In genomic region chr7:139360210-139360947, GRCh38 we compare ENCODE assay signal across 1 cellular context.
TF ChIP-seq lines count a peak whose summit lies in the region.

No MANE protein-coding gene starts in this region.

TF ChIP-seq in K562, 482 proteins besides CTCF, POLR2A, EP300 and RAD21 (continued from another document and continues in another):
- TF ChIP-seq ZNF277 (CRISPR knock-in tag; IDR thresholded peaks at IDR 0.05; ENCODE audit: borderline replicate concordance): no peak
- TF ChIP-seq MAFF (IDR thresholded peaks at IDR 0.05; ENCODE audit: low read length): no peak
- no peak for TF ChIP-seq RCOR1 (IDR thresholded peaks at IDR 0.05; ENCODE audit: borderline replicate concordance in 1 of 2, low read depth in 2 of 2, low read length in 2 of 2)
- 0 out of 2 replicates have a peak, but pooled peaks have one; percentile 16 for TF ChIP-seq HCFC1 (IDR thresholded peaks at IDR 0.05; ENCODE audit: low read depth, low read length)
- TF ChIP-seq CUX1 (CRISPR knock-in tag; IDR thresholded peaks at IDR 0.05): no peak
- peak; percentile 78 for TF ChIP-seq USF1 (CRISPR knock-in tag; IDR thresholded peaks at IDR 0.05)
- no peak for TF ChIP-seq ZNF184 (CRISPR knock-in tag; IDR thresholded peaks at IDR 0.05)
- no peak; the same call in 1 of the 2 replicates for TF ChIP-seq SMAD3 (CRISPR knock-in tag; conservative IDR thresholded peaks at IDR 0.05)
- TF ChIP-seq POLR2AphosphoS2 (IDR thresholded peaks at IDR 0.05; ENCODE audit: low read length): no peak
- no peak for TF ChIP-seq ZNF407 (IDR thresholded peaks at IDR 0.05; ENCODE audit: low read depth)
- no peak for TF ChIP-seq GTF3C2 (IDR thresholded peaks at IDR 0.05; ENCODE audit: borderline replicate concordance, extremely low read depth, insufficient read length)
- TF ChIP-seq HES1 (IDR thresholded peaks at IDR 0.05; ENCODE audit: low read depth): no peak
- TF ChIP-seq ZNF444 (CRISPR knock-in tag; IDR thresholded peaks at IDR 0.05): no peak
- TF ChIP-seq SAP30 (IDR thresholded peaks at IDR 0.05; ENCODE audit: borderline replicate concordance, insufficient read depth, low read depth, low read length, poor library complexity, severe bottlenecking): no peak
- no peak for TF ChIP-seq BACH1 (tag; IDR thresholded peaks at IDR 0.05)
- no peak for TF ChIP-seq MCM2 (IDR thresholded peaks at IDR 0.05; ENCODE audit: low read depth)
- TF ChIP-seq RAD51 (IDR thresholded peaks at IDR 0.05; ENCODE audit: borderline replicate concordance, low read depth): no peak
- TF ChIP-seq MITF (IDR thresholded peaks at IDR 0.05): peak; percentile 41; the same call in 1 of the 2 replicates
- no peak for TF ChIP-seq DLX4 (CRISPR knock-in tag; IDR thresholded peaks at IDR 0.05)
- TF ChIP-seq PHF21A (IDR thresholded peaks at IDR 0.05; ENCODE audit: borderline replicate concordance, low read depth): peak; percentile 57; the same call in 1 of the 2 replicates
- peak; percentile 15; the same call in 1 of the 2 replicates for TF ChIP-seq MTA3 (IDR thresholded peaks at IDR 0.05; ENCODE audit: borderline replicate concordance)
- TF ChIP-seq YY1 (IDR thresholded peaks at IDR 0.05; ENCODE audit: borderline replicate concordance in 1 of 3, control insufficient read depth in 1 of 3, extremely low read depth in 1 of 3, insufficient read depth in 3 of 3, insufficient read length in 1 of 3, insufficient replicate concordance in 2 of 3, low read depth in 1 of 3, low read length in 2 of 3): peak; percentile 44 to 87 (median 76)
- no peak for TF ChIP-seq ZNF586 (CRISPR knock-in tag; conservative IDR thresholded peaks at IDR 0.05)
- TF ChIP-seq HMGN3 (IDR thresholded peaks at IDR 0.05; ENCODE audit: borderline replicate concordance, extremely low read depth, insufficient read length, low read depth, low read length): peak; percentile 59
- TF ChIP-seq CBX3 (IDR thresholded peaks at IDR 0.05; ENCODE audit: borderline replicate concordance in 1 of 2, low read length in 2 of 2): no peak; a peak in 1 of 3 replicates
